1 cellular context compared by ENCODE assay signal in the genomic region with DNA sequence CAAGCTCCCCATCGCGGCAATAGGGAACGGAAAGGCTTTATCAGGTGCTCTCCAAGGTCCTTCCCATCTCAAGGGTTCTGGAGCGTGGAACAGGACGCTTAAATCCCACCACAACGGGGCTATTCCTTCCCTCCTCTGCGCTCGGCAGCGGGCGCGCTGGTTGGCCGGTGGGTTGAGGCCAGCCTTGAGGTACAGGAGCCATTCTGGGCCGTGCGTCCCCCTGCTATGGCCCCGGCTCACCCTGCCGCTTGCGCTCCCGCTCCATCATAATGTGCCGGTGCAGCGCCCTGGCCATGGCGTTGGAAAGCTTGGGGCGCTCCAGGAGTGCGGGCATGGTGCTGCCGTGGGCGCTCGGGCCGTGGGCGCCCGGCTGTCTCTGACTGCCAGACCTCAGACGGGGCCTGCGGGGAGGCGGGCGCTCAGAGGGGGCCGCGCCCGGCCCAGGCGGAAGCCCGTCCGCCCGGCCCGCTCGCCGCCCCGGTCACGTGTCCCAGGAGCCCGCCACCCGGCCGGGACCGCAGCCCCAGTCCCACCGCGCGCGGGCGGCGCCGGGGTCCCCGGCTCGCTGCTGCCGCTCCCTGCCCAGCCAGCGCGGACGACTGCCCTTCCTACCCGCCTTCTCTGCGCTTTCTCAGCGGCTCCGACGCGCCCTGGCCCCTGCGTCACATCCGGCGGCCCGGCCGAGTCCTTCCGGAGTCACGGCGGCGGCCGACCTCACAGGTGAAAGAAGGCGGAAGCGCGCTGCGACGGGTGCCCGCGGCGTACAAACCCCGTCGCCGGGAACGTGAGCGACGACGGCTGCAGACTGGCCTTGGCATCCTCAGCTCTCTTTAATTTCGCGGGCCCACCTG.
TF ChIP-seq lines count a peak whose summit lies in the region.

A gene with protein sequence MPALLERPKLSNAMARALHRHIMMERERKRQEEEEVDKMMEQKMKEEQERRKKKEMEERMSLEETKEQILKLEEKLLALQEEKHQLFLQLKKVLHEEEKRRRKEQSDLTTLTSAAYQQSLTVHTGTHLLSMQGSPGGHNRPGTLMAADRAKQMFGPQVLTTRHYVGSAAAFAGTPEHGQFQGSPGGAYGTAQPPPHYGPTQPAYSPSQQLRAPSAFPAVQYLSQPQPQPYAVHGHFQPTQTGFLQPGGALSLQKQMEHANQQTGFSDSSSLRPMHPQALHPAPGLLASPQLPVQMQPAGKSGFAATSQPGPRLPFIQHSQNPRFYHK (minus strand): TSS at position 642 of the 851 bp plus-strand sequence. CDS start 308 bp downstream, at position 334.

TF ChIP-seq in HepG2, 621 proteins besides CTCF, POLR2A, EP300 and RAD21 (continued from another document and continues in another):
- TF ChIP-seq, protein P1, sequence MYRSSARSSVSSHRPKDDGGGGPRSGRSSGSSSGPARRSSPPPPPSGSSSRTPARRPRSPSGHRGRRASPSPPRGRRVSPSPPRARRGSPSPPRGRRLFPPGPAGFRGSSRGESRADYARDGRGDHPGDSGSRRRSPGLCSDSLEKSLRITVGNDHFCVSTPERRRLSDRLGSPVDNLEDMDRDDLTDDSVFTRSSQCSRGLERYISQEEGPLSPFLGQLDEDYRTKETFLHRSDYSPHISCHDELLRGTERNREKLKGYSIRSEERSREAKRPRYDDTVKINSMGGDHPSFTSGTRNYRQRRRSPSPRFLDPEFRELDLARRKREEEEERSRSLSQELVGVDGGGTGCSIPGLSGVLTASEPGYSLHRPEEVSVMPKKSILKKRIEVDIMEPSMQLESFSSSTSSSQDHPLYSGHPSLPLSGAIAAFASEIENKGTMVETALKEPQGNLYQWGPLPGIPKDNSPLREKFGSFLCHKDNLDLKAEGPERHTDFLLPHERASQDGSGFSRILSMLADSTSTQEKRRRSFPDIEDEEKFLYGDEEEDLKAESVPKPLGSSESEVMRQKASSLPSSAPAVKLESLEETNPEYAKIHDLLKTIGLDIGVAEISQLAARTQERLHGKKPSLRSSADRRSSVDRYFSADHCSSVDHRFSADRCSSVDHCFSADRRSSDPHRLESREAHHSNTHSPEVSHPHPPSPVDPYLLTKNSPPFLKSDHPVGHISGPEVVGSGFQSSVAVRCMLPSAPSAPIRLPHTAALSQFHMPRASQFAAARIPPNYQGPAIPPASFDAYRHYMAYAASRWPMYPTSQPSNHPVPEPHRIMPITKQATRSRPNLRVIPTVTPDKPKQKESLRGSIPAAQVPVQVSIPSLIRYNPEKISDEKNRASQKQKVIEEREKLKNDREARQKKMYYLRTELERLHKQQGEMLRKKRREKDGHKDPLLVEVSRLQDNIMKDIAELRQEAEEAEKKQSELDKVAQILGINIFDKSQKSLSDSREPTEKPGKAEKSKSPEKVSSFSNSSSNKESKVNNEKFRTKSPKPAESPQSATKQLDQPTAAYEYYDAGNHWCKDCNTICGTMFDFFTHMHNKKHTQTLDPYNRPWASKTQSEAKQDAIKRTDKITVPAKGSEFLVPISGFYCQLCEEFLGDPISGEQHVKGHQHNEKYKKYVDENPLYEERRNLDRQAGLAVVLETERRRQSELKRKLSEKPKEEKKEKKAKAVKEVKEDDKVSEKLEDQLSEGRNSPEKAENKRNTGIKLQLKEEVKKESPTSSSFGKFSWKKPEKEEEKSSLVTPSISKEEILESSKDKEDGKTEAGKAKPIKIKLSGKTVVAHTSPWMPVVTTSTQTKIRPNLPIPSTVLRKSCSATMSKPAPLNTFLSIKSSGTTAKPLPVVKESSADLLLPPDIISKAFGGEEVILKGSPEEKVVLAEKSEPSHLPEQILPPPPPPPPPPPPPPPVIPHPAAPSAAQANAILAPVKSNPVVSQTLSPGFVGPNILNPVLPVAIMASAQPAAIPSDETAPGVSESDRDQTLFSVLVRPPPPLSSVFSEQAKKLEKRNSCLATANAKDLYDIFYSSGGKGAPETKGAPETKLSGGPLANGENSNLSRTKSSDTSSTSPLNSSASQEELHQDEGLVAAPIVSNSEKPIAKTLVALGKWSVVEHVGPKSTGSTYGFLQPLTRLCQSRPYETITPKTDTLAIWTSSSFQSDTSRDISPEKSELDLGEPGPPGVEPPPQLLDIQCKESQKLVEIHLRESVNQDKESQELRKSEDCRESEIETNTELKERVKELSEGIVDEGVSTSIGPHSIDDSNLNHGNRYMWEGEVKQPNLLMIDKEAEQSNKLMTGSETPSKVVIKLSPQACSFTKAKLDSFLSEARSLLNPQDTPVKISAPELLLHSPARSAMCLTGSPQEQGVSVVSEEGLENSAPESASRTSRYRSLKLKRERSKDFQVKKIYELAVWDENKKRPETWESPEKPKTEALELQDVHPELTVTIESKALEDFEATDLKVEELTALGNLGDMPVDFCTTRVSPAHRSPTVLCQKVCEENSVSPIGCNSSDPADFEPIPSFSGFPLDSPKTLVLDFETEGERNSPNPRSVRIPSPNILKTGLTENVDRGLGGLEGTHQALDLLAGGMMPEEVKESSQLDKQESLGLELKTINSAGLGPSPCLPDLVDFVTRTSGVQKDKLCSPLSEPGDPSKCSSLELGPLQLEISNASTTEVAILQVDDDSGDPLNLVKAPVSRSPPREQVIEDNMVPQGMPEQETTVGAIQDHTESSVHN (CRISPR knock-in tag; IDR thresholded peaks at IDR 0.05) = no peak
- TF ChIP-seq, protein P2, sequence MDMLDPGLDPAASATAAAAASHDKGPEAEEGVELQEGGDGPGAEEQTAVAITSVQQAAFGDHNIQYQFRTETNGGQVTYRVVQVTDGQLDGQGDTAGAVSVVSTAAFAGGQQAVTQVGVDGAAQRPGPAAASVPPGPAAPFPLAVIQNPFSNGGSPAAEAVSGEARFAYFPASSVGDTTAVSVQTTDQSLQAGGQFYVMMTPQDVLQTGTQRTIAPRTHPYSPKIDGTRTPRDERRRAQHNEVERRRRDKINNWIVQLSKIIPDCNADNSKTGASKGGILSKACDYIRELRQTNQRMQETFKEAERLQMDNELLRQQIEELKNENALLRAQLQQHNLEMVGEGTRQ (IDR thresholded peaks at IDR 0.05; ENCODE audit: low read depth, low read length) = no peak
- TF ChIP-seq, protein P2 (CRISPR knock-in tag; IDR thresholded peaks at IDR 0.05; ENCODE audit: borderline replicate concordance) = no peak
- peak; percentile 72; the same call in 1 of the 2 replicates for TF ChIP-seq MIER3 (CRISPR knock-in tag; IDR thresholded peaks at IDR 0.05; ENCODE audit: borderline replicate concordance)
- no peak for TF ChIP-seq ZNF274 (CRISPR knock-in tag; IDR thresholded peaks at IDR 0.05)
- no peak for TF ChIP-seq GZF1 (CRISPR knock-in tag; IDR thresholded peaks at IDR 0.05)
- peak; percentile 94 for TF ChIP-seq SPEN (CRISPR knock-in tag; IDR thresholded peaks at IDR 0.05; ENCODE audit: low read depth)
- no peak for TF ChIP-seq ZNF782 (CRISPR knock-in tag; IDR thresholded peaks at IDR 0.05; ENCODE audit: borderline replicate concordance)
- TF ChIP-seq, protein P3, sequence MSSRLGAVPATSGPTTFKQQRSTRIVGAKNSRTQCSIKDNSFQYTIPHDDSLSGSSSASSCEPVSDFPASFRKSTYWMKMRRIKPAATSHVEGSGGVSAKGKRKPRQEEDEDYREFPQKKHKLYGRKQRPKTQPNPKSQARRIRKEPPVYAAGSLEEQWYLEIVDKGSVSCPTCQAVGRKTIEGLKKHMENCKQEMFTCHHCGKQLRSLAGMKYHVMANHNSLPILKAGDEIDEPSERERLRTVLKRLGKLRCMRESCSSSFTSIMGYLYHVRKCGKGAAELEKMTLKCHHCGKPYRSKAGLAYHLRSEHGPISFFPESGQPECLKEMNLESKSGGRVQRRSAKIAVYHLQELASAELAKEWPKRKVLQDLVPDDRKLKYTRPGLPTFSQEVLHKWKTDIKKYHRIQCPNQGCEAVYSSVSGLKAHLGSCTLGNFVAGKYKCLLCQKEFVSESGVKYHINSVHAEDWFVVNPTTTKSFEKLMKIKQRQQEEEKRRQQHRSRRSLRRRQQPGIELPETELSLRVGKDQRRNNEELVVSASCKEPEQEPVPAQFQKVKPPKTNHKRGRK (CRISPR knock-in tag; IDR thresholded peaks at IDR 0.05) = no peak
- no peak for TF ChIP-seq SIX1 (CRISPR knock-in tag; IDR thresholded peaks at IDR 0.05; ENCODE audit: borderline replicate concordance)
- no peak for TF ChIP-seq SNAI1 (CRISPR knock-in tag; IDR thresholded peaks at IDR 0.05; ENCODE audit: borderline replicate concordance)
- TF ChIP-seq, protein P4, sequence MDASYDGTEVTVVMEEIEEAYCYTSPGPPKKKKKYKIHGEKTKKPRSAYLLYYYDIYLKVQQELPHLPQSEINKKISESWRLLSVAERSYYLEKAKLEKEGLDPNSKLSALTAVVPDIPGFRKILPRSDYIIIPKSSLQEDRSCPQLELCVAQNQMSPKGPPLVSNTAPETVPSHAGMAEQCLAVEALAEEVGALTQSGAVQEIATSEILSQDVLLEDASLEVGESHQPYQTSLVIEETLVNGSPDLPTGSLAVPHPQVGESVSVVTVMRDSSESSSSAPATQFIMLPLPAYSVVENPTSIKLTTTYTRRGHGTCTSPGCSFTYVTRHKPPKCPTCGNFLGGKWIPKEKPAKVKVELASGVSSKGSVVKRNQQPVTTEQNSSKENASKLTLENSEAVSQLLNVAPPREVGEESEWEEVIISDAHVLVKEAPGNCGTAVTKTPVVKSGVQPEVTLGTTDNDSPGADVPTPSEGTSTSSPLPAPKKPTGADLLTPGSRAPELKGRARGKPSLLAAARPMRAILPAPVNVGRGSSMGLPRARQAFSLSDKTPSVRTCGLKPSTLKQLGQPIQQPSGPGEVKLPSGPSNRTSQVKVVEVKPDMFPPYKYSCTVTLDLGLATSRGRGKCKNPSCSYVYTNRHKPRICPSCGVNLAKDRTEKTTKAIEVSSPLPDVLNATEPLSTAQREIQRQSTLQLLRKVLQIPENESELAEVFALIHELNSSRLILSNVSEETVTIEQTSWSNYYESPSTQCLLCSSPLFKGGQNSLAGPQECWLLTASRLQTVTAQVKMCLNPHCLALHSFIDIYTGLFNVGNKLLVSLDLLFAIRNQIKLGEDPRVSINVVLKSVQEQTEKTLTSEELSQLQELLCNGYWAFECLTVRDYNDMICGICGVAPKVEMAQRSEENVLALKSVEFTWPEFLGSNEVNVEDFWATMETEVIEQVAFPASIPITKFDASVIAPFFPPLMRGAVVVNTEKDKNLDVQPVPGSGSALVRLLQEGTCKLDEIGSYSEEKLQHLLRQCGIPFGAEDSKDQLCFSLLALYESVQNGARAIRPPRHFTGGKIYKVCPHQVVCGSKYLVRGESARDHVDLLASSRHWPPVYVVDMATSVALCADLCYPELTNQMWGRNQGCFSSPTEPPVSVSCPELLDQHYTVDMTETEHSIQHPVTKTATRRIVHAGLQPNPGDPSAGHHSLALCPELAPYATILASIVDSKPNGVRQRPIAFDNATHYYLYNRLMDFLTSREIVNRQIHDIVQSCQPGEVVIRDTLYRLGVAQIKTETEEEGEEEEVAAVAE (CRISPR knock-in tag; IDR thresholded peaks at IDR 0.05; ENCODE audit: borderline replicate concordance) = no peak; the same call in 1 of the 2 replicates
- 0 out of 2 replicates have a peak, but pooled peaks have one; percentile 36 for TF ChIP-seq ZFP41 (CRISPR knock-in tag; IDR thresholded peaks at IDR 0.05; ENCODE audit: borderline replicate concordance)
- TF ChIP-seq, protein P5, sequence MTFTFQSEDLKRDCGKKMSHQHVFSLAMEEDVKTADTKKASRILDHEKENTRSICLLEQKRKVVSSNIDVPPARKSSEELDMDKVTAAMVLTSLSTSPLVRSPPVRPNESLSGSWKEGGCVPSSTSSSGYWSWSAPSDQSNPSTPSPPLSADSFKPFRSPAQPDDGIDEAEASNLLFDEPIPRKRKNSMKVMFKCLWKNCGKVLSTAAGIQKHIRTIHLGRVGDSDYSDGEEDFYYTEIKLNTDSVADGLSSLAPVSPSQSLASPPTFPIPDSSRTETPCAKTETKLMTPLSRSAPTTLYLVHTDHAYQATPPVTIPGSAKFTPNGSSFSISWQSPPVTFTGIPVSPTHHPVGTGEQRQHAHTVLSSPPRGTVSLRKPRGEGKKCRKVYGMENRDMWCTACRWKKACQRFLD (CRISPR knock-in tag; IDR thresholded peaks at IDR 0.05; ENCODE audit: borderline replicate concordance) = peak; percentile 35; the same call in 1 of the 2 replicates
- no peak for TF ChIP-seq SRSF9 (IDR thresholded peaks at IDR 0.05; ENCODE audit: borderline replicate concordance, insufficient read depth, low read depth, low read length, poor library complexity, severe bottlenecking)
- TF ChIP-seq ZNF614 (CRISPR knock-in tag; IDR thresholded peaks at IDR 0.05; ENCODE audit: borderline replicate concordance) = peak; percentile 43; the same call in 1 of the 2 replicates
- peak; percentile 80; the same call in 1 of the 2 replicates for TF ChIP-seq BRD4 (CRISPR knock-in tag; IDR thresholded peaks at IDR 0.05)
- TF ChIP-seq NFKB2 (CRISPR knock-in tag; IDR thresholded peaks at IDR 0.05; ENCODE audit: borderline replicate concordance) = peak; percentile 75; the same call in 1 of the 2 replicates
- TF ChIP-seq, protein P6, sequence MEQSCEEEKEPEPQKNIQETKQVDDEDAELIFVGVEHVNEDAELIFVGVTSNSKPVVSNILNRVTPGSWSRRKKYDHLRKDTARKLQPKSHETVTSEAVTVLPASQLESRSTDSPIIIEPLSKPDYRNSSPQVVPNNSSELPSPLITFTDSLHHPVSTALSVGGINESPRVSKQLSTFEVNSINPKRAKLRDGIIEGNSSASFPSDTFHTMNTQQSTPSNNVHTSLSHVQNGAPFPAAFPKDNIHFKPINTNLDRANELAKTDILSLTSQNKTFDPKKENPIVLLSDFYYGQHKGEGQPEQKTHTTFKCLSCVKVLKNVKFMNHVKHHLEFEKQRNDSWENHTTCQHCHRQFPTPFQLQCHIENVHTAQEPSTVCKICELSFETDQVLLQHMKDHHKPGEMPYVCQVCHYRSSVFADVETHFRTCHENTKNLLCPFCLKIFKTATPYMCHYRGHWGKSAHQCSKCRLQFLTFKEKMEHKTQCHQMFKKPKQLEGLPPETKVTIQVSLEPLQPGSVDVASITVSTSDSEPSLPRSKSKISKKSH (CRISPR knock-in tag; IDR thresholded peaks at IDR 0.05; ENCODE audit: borderline replicate concordance) = no peak
- no peak for TF ChIP-seq ZNF451 (CRISPR knock-in tag; IDR thresholded peaks at IDR 0.05)
- TF ChIP-seq NRL (CRISPR knock-in tag; IDR thresholded peaks at IDR 0.05; ENCODE audit: borderline replicate concordance) = no peak
- TF ChIP-seq ZNF652 (CRISPR knock-in tag; IDR thresholded peaks at IDR 0.05; ENCODE audit: borderline replicate concordance, low read depth) = 0 out of 2 replicates have a peak, but pooled peaks have one; percentile 12
